In the genomic region with DNA sequence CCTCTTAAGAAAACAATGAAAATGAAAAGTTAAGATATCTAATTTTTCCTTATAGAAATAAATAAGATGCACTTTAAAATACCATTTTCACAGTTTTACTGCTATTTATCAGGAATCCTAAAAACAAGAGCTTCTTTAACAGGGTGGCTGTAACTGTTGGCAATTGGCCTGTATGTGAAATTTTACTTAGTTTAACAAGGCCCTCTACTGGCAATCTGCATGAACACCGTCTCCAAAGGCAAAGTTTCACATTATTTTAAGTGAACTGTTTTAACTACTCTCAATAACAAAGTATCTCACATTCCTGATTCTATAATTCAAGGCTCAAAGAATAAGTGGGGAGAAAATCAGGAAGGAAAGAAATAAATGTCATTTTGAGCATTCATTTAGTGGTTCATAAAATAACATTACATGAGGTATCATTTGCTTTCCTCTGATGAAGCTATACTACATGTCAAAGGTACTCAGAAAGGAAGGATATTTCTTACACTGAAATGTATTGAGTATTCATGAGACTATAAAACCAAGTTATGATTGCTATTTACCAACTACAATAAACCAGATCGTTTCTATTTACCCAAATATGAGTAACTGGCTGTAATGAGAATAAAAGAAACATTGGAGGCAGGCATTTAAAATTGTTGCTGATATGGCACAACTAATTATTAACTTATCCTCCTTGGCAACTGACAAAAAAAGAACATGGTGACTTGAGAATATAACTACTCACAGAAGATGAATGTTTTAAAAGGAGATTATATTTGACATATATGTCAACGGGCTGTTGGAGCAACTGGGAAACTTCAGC, we compare ENCODE assay signal across 8 cellular contexts. TPM values are rescaled to one million over a fixed set of nuclear protein-coding genes. Genes with fewer than 3 reads are reported as not detected.
DNase-seq lines count a peak whose midpoint lies in the region; ATAC-seq and TF ChIP-seq lines count a peak whose summit lies in the region.

No MANE protein-coding gene starts in this region.

- H3K4me3 Mint-ChIP-seq in chondrocyte (ENCODE audit: unreplicated experiment) (no peak overlapping the region), mesothelial cell of epicardium (no peak overlapping the region)
- H3K4me3 Mint-ChIP-seq in T-helper 2 cell treated with Interferon-gamma antibody and Interleukin-4, amounts not matched to agents 5 μg/mL and 100 μg/mL, for 36 hours: no peak overlapping the region

- TF ChIP-seq CTCF in chondrocyte (IDR thresholded peaks at IDR 0.05) (peak; percentile 96), mesothelial cell of epicardium (IDR thresholded peaks at IDR 0.05; ENCODE audit: unreplicated experiment) (peak; percentile 58)

- in situ Hi-C loops in G401 (cut with HindIII; ENCODE audit: low sequenced_read_pairs): no loop called here

- H3K9me3 Mint-ChIP-seq in chondrocyte (ENCODE audit: low read depth): no peaks in the 10 kb centered on the region
- H3K9me3 Mint-ChIP-seq in mesothelial cell of epicardium: no peaks in the 10 kb centered on the region
- no peaks in the 10 kb centered on the region for H3K9me3 Mint-ChIP-seq in T-helper 2 cell treated with Interferon-gamma antibody and Interleukin-4, amounts not matched to agents 5 μg/mL and 100 μg/mL, for 36 hours

- H3K27me3 Mint-ChIP-seq in chondrocyte (ENCODE audit: low read depth) (peaks cover 3% of the 10 kb centered on the region), mesothelial cell of epicardium (ENCODE audit: low read depth) (peaks cover 8% of the 10 kb centered on the region)
- no peaks in the 10 kb centered on the region for H3K27me3 Mint-ChIP-seq in T-helper 2 cell treated with Interferon-gamma antibody and Interleukin-4, amounts not matched to agents 5 μg/mL and 100 μg/mL, for 36 hours (ENCODE audit: low read depth)

- H3K36me3 Mint-ChIP-seq in chondrocyte (ENCODE audit: low read depth) (no peaks in the 10 kb centered on the region), mesothelial cell of epicardium (no peaks in the 10 kb centered on the region)
- no peaks in the 10 kb centered on the region for H3K36me3 Mint-ChIP-seq in T-helper 2 cell treated with Interferon-gamma antibody and Interleukin-4, amounts not matched to agents 5 μg/mL and 100 μg/mL, for 36 hours (ENCODE audit: low read depth)

- ATAC-seq in HG02610 (IDR thresholded peaks at IDR 0.05; ENCODE audit: unreplicated experiment) (peak; percentile 64), GM21367 (IDR thresholded peaks at IDR 0.05; ENCODE audit: unreplicated experiment) (no peak)

- H3K4me1 Mint-ChIP-seq in chondrocyte (ENCODE audit: low read depth) (no peaks in the 10 kb centered on the region), mesothelial cell of epicardium (no peaks in the 10 kb centered on the region)
- no peaks in the 10 kb centered on the region for H3K4me1 Mint-ChIP-seq in T-helper 2 cell treated with Interferon-gamma antibody and Interleukin-4, amounts not matched to agents 5 μg/mL and 100 μg/mL, for 36 hours (ENCODE audit: low read depth)

- no peak overlapping the region for H3K27ac Mint-ChIP-seq in chondrocyte (ENCODE audit: unreplicated experiment)
- no peak overlapping the region for H3K27ac Mint-ChIP-seq in mesothelial cell of epicardium
- H3K27ac Mint-ChIP-seq in T-helper 2 cell treated with Interferon-gamma antibody and Interleukin-4, amounts not matched to agents 5 μg/mL and 100 μg/mL, for 36 hours: no peak overlapping the region

- DNase-seq in G401 (ENCODE audit: low spot score): peak; percentile 41
- peak; percentile 63 for DNase-seq in NCI-H345 treated with DMSO at 0.1 percent for 48 hours (lab: John Stamatoyannopoulos, UW; ENCODE audit: unreplicated experiment)
- DNase-seq in chondrocyte (ENCODE audit: low spot score): no peak
- DNase-seq in mesothelial cell of epicardium (ENCODE audit: low spot score in 2 of 2, unreplicated experiment in 2 of 2): no peak
- no peak for DNase-seq in NCI-H187 treated with DMSO at 0.1 percent for 48 hours (lab: John Stamatoyannopoulos, UW)
- DNase-seq in T-helper 2 cell treated with Interferon-gamma antibody and Interleukin-4, amounts not matched to agents 5 μg/mL and 100 μg/mL, for 36 hours (ENCODE audit: low spot score): no peak

RNA-seq across cellular contexts. Expression of a gene that starts 7.0 kb away (rescaled TPM):
- not detected in 2 replicates for total RNA-seq in G401 (2014; rRNA removed; shearing (Covaris generic))
- total RNA-seq in chondrocyte (0.51 to 1.9 TPM (median 0.87 TPM) in 3 replicates), mesothelial cell of epicardium (2.1 to 3.4 TPM (median 2.2 TPM) in 3 replicates)

Comparison
In these comparisons a context has a peak if more than half of its experiments do, and no peak if none do; other contexts are left out.
1. DNase-seq: peak in G401 (single experiment) and NCI-H345 treated with DMSO at 0.1 percent for 48 hours (single experiment); none in chondrocyte (single experiment), mesothelial cell of epicardium (0 of 2), NCI-H187 treated with DMSO at 0.1 percent for 48 hours (single experiment) and T-helper 2 cell treated with Interferon-gamma antibody and Interleukin-4, amounts not matched to agents 5 μg/mL and 100 μg/mL, for 36 hours (single experiment).